ENCODE assay signal across 1 cellular context in the genomic region with DNA sequence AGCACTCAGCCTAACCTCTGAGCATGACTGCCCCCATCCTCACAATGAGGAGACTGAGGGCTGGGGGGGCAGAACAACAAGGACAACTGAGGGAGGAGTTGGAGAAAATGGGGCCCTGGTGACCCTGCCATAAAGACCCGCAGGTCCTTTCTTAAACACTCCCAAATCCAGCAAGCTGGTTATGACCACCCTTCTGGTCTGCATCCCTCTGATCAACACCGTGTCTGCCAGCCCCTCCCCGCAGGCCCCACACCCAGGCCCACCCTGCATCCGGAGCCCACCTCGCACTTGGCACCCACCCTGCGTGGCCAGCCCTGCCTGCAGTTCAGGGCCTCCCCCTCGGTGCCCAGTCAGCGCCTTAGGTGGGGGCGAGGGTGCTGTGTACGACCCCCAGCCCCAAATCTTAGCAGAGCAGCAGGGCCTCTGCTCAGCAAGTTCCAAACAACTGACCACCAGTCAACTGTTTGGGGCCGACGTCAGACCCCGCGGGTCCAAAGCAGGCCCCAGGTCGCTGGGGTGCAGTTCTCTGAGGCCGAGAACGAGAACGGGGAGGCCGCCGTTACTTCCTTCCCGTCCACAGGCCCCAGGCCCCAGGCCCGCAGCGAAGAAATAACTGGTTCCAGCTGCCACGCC.
TF ChIP-seq lines count a peak whose summit lies in the region.

No MANE protein-coding gene starts in this region.

TF ChIP-seq in HCT116, 20 proteins besides CTCF, POLR2A, EP300 and RAD21:
- TF ChIP-seq FOSL1 (IDR thresholded peaks at IDR 0.05; ENCODE audit: low read depth) (no peak), JUND (IDR thresholded peaks at IDR 0.05) (no peak), CEBPB (IDR thresholded peaks at IDR 0.05; ENCODE audit: low read depth) (no peak)
